In the genomic region with DNA sequence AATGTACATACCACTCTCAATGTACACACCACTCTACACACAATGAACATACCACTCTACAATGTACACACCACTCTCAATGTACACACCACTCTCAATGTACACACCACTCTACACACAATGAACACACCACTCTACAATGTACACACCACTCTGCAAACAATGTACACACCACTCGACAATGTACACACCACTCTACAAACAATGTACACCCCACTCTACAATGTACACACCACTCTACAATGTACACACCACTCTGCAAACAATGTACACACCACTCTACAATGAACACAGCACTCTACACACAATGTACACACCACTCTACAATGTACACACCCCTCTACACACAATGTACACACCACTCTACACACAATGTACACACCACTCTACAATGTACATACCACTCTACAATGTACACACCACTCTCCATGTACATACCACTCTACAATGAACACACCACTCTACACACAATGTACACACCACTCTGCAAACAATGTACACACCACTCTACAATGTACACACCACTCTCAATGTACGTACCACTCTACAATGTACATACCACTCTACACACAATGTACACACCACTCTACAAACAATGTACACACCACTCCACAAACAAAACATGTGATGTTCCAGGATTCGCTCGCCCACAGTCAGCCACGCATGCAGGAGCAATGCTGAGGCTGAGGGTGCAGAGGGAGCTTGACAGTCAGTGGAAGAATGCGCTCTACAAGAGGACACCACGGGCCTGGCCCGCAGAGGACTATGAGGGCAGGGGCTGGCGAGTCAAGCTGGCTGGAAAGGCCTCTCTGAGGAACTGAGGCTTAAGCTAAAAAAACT, we compare ENCODE assay signal across 1 cellular context.
A peak's percentile ranks its signal among the peaks of the same experiment; 100 is the strongest.
TF ChIP-seq lines count a peak whose summit lies in the region.

No MANE protein-coding gene starts in this region.

TF ChIP-seq in K562, 482 proteins besides CTCF, POLR2A, EP300 and RAD21:
- no peak for TF ChIP-seq SRSF7 (optimal IDR thresholded peaks at IDR 0.05; ENCODE audit: low read depth, low read length)
- TF ChIP-seq KDM1A (IDR thresholded peaks at IDR 0.05): peak in 1 of 2 experiments; percentile 88; a peak in 2 of 4 replicates
- no peak for TF ChIP-seq ATF1 (CRISPR knock-in tag; IDR thresholded peaks at IDR 0.05)
- no peak for TF ChIP-seq ATF1 (tag; IDR thresholded peaks at IDR 0.05)
- no peak for TF ChIP-seq ELF4 (CRISPR knock-in tag; IDR thresholded peaks at IDR 0.05)
- no peak for TF ChIP-seq CHD4 (IDR thresholded peaks at IDR 0.05; ENCODE audit: insufficient read depth, insufficient replicate concordance, low read depth, low read length, poor library complexity, severe bottlenecking)
- no peak for TF ChIP-seq MYC (IDR thresholded peaks at IDR 0.05; ENCODE audit: low read depth, low read length)
- no peak for TF ChIP-seq MYC (CRISPR knock-in tag; IDR thresholded peaks at IDR 0.05; ENCODE audit: borderline replicate concordance, low read depth)
- no peak for TF ChIP-seq HDAC8 (tag; IDR thresholded peaks at IDR 0.05)
- no peak for TF ChIP-seq HDGF (IDR thresholded peaks at IDR 0.05)
- no peak for TF ChIP-seq XRCC4 (IDR thresholded peaks at IDR 0.05; ENCODE audit: extremely low read depth, insufficient read depth, insufficient read length)
- TF ChIP-seq, protein P1, sequence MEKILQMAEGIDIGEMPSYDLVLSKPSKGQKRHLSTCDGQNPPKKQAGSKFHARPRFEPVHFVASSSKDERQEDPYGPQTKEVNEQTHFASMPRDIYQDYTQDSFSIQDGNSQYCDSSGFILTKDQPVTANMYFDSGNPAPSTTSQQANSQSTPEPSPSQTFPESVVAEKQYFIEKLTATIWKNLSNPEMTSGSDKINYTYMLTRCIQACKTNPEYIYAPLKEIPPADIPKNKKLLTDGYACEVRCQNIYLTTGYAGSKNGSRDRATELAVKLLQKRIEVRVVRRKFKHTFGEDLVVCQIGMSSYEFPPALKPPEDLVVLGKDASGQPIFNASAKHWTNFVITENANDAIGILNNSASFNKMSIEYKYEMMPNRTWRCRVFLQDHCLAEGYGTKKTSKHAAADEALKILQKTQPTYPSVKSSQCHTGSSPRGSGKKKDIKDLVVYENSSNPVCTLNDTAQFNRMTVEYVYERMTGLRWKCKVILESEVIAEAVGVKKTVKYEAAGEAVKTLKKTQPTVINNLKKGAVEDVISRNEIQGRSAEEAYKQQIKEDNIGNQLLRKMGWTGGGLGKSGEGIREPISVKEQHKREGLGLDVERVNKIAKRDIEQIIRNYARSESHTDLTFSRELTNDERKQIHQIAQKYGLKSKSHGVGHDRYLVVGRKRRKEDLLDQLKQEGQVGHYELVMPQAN (IDR thresholded peaks at IDR 0.05; ENCODE audit: borderline replicate concordance): 0 out of 2 replicates have a peak, but pooled peaks have one; percentile 22
- TF ChIP-seq IFI16 (CRISPR knock-in tag; IDR thresholded peaks at IDR 0.05): no peak
- TF ChIP-seq, protein P2, sequence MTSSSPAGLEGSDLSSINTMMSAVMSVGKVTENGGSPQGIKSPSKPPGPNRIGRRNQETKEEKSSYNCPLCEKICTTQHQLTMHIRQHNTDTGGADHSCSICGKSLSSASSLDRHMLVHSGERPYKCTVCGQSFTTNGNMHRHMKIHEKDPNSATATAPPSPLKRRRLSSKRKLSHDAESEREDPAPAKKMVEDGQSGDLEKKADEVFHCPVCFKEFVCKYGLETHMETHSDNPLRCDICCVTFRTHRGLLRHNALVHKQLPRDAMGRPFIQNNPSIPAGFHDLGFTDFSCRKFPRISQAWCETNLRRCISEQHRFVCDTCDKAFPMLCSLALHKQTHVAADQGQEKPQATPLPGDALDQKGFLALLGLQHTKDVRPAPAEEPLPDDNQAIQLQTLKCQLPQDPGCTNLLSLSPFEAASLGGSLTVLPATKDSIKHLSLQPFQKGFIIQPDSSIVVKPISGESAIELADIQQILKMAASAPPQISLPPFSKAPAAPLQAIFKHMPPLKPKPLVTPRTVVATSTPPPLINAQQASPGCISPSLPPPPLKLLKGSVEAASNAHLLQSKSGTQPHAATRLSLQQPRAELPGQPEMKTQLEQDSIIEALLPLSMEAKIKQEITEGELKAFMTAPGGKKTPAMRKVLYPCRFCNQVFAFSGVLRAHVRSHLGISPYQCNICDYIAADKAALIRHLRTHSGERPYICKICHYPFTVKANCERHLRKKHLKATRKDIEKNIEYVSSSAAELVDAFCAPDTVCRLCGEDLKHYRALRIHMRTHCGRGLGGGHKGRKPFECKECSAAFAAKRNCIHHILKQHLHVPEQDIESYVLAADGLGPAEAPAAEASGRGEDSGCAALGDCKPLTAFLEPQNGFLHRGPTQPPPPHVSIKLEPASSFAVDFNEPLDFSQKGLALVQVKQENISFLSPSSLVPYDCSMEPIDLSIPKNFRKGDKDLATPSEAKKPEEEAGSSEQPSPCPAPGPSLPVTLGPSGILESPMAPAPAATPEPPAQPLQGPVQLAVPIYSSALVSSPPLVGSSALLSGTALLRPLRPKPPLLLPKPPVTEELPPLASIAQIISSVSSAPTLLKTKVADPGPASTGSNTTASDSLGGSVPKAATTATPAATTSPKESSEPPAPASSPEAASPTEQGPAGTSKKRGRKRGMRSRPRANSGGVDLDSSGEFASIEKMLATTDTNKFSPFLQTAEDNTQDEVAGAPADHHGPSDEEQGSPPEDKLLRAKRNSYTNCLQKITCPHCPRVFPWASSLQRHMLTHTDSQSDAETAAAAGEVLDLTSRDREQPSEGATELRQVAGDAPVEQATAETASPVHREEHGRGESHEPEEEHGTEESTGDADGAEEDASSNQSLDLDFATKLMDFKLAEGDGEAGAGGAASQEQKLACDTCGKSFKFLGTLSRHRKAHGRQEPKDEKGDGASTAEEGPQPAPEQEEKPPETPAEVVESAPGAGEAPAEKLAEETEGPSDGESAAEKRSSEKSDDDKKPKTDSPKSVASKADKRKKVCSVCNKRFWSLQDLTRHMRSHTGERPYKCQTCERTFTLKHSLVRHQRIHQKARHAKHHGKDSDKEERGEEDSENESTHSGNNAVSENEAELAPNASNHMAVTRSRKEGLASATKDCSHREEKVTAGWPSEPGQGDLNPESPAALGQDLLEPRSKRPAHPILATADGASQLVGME (CRISPR knock-in tag; IDR thresholded peaks at IDR 0.05): no peak
- no peak for TF ChIP-seq ZFPM2 (CRISPR knock-in tag; IDR thresholded peaks at IDR 0.05)
- TF ChIP-seq ZNF24 (IDR thresholded peaks at IDR 0.05): no peak
- no peak for TF ChIP-seq TAF9B (IDR thresholded peaks at IDR 0.05; ENCODE audit: partially characterized antibody)
- no peak for TF ChIP-seq LARP7 (IDR thresholded peaks at IDR 0.05)
- TF ChIP-seq ARID2 (IDR thresholded peaks at IDR 0.05): 0 out of 2 replicates have a peak, but pooled peaks have one; percentile 45
